ENCODE assay signal across 1 cellular context in the genomic region with DNA sequence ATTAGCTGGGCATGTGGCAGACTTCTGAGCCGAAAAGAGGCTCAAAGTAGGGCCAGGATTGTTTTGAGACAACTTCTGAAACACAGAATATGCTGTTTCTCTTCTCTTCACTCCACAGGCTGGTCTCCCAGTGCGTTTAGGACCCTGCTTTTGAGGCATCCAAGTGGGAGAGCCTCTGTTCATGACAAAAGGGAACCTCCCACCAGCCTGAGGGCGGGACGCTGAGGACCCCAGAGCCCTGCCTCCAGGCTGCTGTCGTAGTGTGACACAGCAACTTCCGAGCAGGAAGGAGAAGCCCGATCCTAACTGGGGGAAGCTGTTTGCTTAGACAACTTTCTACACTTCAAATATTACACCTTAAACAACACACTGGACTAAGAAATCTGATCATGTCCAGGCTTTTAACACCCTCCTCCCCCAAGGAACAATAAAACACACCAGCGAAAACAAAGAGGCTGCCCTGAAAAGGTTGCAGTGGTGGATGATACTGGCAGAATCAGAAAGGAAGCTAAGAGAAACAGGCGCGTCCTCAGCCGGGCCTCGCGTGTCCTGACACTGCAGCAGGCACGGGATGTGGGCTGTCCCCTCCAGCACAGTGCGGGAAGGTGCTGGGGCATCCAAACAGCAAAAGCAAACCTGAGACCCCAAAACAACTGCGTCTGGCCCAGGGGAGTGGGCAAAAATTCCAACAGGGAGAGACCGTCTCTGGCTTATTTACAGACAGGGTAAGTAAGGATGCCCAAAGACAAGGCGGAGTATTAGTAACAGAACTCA.
TF ChIP-seq lines count a peak whose summit lies in the region.

No MANE protein-coding gene starts in this region.

TF ChIP-seq in HEK293, 187 proteins besides CTCF, POLR2A, EP300 and RAD21 (continued from another document):
- TF ChIP-seq, protein P1, sequence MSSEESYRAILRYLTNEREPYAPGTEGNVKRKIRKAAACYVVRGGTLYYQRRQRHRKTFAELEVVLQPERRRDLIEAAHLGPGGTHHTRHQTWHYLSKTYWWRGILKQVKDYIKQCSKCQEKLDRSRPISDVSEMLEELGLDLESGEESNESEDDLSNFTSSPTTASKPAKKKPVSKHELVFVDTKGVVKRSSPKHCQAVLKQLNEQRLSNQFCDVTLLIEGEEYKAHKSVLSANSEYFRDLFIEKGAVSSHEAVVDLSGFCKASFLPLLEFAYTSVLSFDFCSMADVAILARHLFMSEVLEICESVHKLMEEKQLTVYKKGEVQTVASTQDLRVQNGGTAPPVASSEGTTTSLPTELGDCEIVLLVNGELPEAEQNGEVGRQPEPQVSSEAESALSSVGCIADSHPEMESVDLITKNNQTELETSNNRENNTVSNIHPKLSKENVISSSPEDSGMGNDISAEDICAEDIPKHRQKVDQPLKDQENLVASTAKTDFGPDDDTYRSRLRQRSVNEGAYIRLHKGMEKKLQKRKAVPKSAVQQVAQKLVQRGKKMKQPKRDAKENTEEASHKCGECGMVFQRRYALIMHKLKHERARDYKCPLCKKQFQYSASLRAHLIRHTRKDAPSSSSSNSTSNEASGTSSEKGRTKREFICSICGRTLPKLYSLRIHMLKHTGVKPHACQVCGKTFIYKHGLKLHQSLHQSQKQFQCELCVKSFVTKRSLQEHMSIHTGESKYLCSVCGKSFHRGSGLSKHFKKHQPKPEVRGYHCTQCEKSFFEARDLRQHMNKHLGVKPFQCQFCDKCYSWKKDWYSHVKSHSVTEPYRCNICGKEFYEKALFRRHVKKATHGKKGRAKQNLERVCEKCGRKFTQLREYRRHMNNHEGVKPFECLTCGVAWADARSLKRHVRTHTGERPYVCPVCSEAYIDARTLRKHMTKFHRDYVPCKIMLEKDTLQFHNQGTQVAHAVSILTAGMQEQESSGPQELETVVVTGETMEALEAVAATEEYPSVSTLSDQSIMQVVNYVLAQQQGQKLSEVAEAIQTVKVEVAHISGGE (tag by site-specific recombination; conservative IDR thresholded peaks at IDR 0.05; ENCODE audit: low read depth), result no peak
- TF ChIP-seq, protein P2, sequence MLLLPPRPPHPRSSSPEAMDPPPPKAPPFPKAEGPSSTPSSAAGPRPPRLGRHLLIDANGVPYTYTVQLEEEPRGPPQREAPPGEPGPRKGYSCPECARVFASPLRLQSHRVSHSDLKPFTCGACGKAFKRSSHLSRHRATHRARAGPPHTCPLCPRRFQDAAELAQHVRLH (tag by site-specific recombination; IDR thresholded peaks at IDR 0.05), result no peak
- peak; percentile 82 for TF ChIP-seq OSR2 (tag by site-specific recombination; IDR thresholded peaks at IDR 0.05)
- TF ChIP-seq, protein P3, sequence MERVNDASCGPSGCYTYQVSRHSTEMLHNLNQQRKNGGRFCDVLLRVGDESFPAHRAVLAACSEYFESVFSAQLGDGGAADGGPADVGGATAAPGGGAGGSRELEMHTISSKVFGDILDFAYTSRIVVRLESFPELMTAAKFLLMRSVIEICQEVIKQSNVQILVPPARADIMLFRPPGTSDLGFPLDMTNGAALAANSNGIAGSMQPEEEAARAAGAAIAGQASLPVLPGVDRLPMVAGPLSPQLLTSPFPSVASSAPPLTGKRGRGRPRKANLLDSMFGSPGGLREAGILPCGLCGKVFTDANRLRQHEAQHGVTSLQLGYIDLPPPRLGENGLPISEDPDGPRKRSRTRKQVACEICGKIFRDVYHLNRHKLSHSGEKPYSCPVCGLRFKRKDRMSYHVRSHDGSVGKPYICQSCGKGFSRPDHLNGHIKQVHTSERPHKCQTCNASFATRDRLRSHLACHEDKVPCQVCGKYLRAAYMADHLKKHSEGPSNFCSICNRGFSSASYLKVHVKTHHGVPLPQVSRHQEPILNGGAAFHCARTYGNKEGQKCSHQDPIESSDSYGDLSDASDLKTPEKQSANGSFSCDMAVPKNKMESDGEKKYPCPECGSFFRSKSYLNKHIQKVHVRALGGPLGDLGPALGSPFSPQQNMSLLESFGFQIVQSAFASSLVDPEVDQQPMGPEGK (tag by site-specific recombination; IDR thresholded peaks at IDR 0.05), result no peak
- TF ChIP-seq ZNF792 (tag by site-specific recombination; IDR thresholded peaks at IDR 0.05), result no peak
- no peak for TF ChIP-seq ZNF404 (tag by site-specific recombination; IDR thresholded peaks at IDR 0.05)
- TF ChIP-seq MYNN (tag by site-specific recombination; IDR thresholded peaks at IDR 0.05; ENCODE audit: borderline replicate concordance), result no peak
- TF ChIP-seq ZNF211 (tag by site-specific recombination; IDR thresholded peaks at IDR 0.05; ENCODE audit: low read depth), result no peak
- no peak for TF ChIP-seq ZFP3 (tag by site-specific recombination; IDR thresholded peaks at IDR 0.05; ENCODE audit: low read depth)
- TF ChIP-seq, protein P4, sequence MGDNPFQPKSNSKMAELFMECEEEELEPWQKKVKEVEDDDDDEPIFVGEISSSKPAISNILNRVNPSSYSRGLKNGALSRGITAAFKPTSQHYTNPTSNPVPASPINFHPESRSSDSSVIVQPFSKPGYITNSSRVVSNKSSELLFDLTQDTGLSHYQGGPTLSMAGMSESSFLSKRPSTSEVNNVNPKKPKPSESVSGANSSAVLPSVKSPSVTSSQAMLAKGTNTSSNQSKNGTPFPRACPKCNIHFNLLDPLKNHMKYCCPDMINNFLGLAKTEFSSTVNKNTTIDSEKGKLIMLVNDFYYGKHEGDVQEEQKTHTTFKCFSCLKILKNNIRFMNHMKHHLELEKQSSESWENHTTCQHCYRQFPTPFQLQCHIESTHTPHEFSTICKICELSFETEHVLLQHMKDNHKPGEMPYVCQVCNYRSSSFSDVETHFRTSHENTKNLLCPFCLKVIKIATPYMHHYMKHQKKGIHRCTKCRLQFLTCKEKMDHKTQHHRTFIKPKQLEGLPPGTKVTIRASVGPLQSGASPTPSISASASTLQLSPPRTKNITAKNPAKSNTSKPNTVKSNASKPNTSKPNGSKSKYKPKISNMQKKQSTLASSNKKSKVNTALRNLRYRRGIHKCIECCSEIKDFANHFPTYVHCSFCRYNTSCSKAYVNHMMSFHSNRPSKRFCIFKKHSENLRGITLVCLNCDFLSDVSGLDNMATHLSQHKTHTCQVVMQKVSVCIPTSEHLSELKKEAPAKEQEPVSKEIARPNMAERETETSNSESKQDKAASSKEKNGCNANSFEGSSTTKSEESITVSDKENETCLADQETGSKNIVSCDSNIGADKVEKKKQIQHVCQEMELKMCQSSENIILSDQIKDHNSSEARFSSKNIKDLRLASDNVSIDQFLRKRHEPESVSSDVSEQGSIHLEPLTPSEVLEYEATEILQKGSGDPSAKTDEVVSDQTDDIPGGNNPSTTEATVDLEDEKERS (tag by site-specific recombination; IDR thresholded peaks at IDR 0.05), result no peak
